In genomic region chr1:211716555-211716954, GRCh38 we compare ENCODE assay signal across 1 cellular context. TPM values are rescaled to one million over a fixed set of nuclear protein-coding genes. Genes with fewer than 3 reads are reported as not detected.
"Had no signal": no experiment of that assay in that cellular context is flagged by ENCODE, and none has a peak within 500 bp of the region (broad histone marks: within the 10 kb centered on the region; RNA-seq: fewer than 3 reads in every experiment).

No MANE protein-coding gene starts in this region.

RNA-seq across cellular contexts. Expression of gene NEK2, which starts 41.1 kb away (rescaled TPM):
- total RNA-seq: mesenteric fat pad had no signal
